ENCODE assay signal across 1 cellular context in the genomic region with DNA sequence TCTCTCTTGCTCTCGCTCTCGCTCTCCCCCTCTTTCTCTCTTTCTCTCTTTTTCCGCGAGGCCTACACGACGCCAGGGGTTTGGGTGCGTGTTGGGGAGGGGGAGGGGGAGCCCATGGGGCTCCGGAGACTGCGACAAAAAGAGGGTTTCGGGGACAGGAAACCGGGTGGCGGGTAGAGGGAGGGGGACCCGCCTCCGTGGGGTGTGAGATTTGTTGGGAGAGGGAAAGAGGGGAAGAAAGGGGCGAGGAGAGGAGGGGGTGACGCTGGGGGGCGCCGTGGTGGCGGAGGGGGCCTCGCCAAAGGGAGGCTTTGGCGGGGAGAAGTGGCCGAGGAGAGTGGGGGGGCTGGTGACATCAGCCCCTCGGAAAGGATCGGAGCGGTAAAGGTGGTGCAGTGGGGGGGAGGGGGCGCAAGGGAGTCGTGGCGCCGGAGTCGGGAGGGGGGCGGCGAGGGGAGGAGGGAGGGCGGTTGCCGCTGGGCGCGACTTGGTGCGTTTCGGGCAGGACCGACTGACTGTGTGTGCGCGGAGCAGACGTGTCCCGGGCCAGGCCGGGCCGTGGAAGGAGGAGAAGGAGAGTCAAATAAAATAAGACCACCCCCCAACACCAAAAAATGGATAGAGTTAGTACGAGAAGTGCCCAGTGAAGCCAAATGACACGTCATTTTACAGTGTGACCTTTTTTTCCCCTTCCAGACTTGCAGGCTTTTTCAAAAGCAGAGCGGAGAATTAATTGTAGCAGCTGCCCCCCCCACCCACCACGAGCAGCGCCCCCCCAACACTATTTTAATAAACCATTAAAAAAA.
TF ChIP-seq lines count a peak whose summit lies in the region.

No MANE protein-coding gene starts in this region.

TF ChIP-seq in HepG2, 621 proteins besides CTCF, POLR2A, EP300 and RAD21 (continued from another document and continues in another):
- TF ChIP-seq, protein P1, sequence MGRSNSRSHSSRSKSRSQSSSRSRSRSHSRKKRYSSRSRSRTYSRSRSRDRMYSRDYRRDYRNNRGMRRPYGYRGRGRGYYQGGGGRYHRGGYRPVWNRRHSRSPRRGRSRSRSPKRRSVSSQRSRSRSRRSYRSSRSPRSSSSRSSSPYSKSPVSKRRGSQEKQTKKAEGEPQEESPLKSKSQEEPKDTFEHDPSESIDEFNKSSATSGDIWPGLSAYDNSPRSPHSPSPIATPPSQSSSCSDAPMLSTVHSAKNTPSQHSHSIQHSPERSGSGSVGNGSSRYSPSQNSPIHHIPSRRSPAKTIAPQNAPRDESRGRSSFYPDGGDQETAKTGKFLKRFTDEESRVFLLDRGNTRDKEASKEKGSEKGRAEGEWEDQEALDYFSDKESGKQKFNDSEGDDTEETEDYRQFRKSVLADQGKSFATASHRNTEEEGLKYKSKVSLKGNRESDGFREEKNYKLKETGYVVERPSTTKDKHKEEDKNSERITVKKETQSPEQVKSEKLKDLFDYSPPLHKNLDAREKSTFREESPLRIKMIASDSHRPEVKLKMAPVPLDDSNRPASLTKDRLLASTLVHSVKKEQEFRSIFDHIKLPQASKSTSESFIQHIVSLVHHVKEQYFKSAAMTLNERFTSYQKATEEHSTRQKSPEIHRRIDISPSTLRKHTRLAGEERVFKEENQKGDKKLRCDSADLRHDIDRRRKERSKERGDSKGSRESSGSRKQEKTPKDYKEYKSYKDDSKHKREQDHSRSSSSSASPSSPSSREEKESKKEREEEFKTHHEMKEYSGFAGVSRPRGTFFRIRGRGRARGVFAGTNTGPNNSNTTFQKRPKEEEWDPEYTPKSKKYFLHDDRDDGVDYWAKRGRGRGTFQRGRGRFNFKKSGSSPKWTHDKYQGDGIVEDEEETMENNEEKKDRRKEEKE (IDR thresholded peaks at IDR 0.05): no peak
- 0 out of 2 replicates have a peak, but pooled peaks have one; percentile 59 for TF ChIP-seq ZNF235 (CRISPR knock-in tag; IDR thresholded peaks at IDR 0.05; ENCODE audit: borderline replicate concordance)
- TF ChIP-seq ZKSCAN5 (CRISPR knock-in tag; IDR thresholded peaks at IDR 0.05): no peak
- TF ChIP-seq ZNF615 (CRISPR knock-in tag; IDR thresholded peaks at IDR 0.05; ENCODE audit: borderline replicate concordance): no peak
- TF ChIP-seq NAIF1 (CRISPR knock-in tag; IDR thresholded peaks at IDR 0.05; ENCODE audit: borderline replicate concordance): no peak
- TF ChIP-seq HDAC1 (CRISPR knock-in tag; IDR thresholded peaks at IDR 0.05): peak; percentile 37; the same call in 1 of the 2 replicates
- peak; percentile 59; the same call in 1 of the 2 replicates for TF ChIP-seq DMAP1 (CRISPR knock-in tag; IDR thresholded peaks at IDR 0.05)
- TF ChIP-seq SNAI1 (CRISPR knock-in tag; IDR thresholded peaks at IDR 0.05; ENCODE audit: borderline replicate concordance): peak; percentile 62; the same call in 1 of the 2 replicates
- peak; percentile 74; the same call in 1 of the 2 replicates for TF ChIP-seq PCBP1 (IDR thresholded peaks at IDR 0.05; ENCODE audit: borderline replicate concordance, low read depth, low read length)
- TF ChIP-seq KDM4B (CRISPR knock-in tag; IDR thresholded peaks at IDR 0.05): 0 out of 2 replicates have a peak, but pooled peaks have one; percentile 33
- TF ChIP-seq ZNF563 (CRISPR knock-in tag; IDR thresholded peaks at IDR 0.05): peak; percentile 73; the same call in 1 of the 2 replicates
- TF ChIP-seq ETV6 (CRISPR knock-in tag; conservative IDR thresholded peaks at IDR 0.05): 0 out of 2 replicates have a peak, but pooled peaks have one; percentile 40
- TF ChIP-seq HIVEP1 (CRISPR knock-in tag; IDR thresholded peaks at IDR 0.05): peak; percentile 63; the same call in 1 of the 2 replicates
- peak in 1 of 2 experiments; percentile 32; a peak in 1 of 4 replicates for TF ChIP-seq ATF4 (CRISPR knock-in tag; IDR thresholded peaks at IDR 0.05)
- TF ChIP-seq HOXA5 (CRISPR knock-in tag; IDR thresholded peaks at IDR 0.05): peak; percentile 65; the same call in 1 of the 2 replicates
- peak; percentile 63; the same call in 1 of the 2 replicates for TF ChIP-seq GATA4 (IDR thresholded peaks at IDR 0.05; ENCODE audit: borderline replicate concordance, low read depth)
- 0 out of 2 replicates have a peak, but pooled peaks have one; percentile 22 for TF ChIP-seq JUNB (CRISPR knock-in tag; IDR thresholded peaks at IDR 0.05; ENCODE audit: borderline replicate concordance)
- no peak for TF ChIP-seq NCOA5 (CRISPR knock-in tag; IDR thresholded peaks at IDR 0.05)
- TF ChIP-seq, protein P2, sequence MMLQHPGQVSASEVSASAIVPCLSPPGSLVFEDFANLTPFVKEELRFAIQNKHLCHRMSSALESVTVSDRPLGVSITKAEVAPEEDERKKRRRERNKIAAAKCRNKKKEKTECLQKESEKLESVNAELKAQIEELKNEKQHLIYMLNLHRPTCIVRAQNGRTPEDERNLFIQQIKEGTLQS (CRISPR knock-in tag; IDR thresholded peaks at IDR 0.05): peak; percentile 57
- TF ChIP-seq ZNF768 (CRISPR knock-in tag; IDR thresholded peaks at IDR 0.05): peak; percentile 33; the same call in 1 of the 2 replicates
- TF ChIP-seq GABPB1 (CRISPR knock-in tag; IDR thresholded peaks at IDR 0.05): peak; percentile 43; the same call in 1 of the 2 replicates
- no peak for TF ChIP-seq ZFP36L2 (CRISPR knock-in tag; IDR thresholded peaks at IDR 0.05)
- no peak for TF ChIP-seq PRDM4 (CRISPR knock-in tag; IDR thresholded peaks at IDR 0.05; ENCODE audit: borderline replicate concordance)
- TF ChIP-seq RNF2 (conservative IDR thresholded peaks at IDR 0.05; ENCODE audit: low read depth): no peak
- no peak for TF ChIP-seq PRMT3 (CRISPR knock-in tag; IDR thresholded peaks at IDR 0.05; ENCODE audit: borderline replicate concordance, low read depth)
- TF ChIP-seq PCBP2 (optimal IDR thresholded peaks at IDR 0.05; ENCODE audit: low read depth, low read length, poor library complexity, severe bottlenecking): peak; percentile 21
- no peak for TF ChIP-seq ZNF605 (CRISPR knock-in tag; IDR thresholded peaks at IDR 0.05)
- TF ChIP-seq HNF4G (IDR thresholded peaks at IDR 0.05; ENCODE audit: borderline replicate concordance, low read depth, low read length): no peak
- TF ChIP-seq HNF4G (CRISPR knock-in tag; IDR thresholded peaks at IDR 0.05; ENCODE audit: borderline replicate concordance, low read depth): no peak
- no peak for TF ChIP-seq ZZZ3 (CRISPR knock-in tag; IDR thresholded peaks at IDR 0.05; ENCODE audit: borderline replicate concordance)
- TF ChIP-seq KAT8 (CRISPR knock-in tag; IDR thresholded peaks at IDR 0.05): peak; percentile 40; the same call in 1 of the 2 replicates
- peak; percentile 38; the same call in 1 of the 2 replicates for TF ChIP-seq ETV5 (CRISPR knock-in tag; IDR thresholded peaks at IDR 0.05; ENCODE audit: borderline replicate concordance)
- no peak for TF ChIP-seq PAF1 (CRISPR knock-in tag; IDR thresholded peaks at IDR 0.05)
- TF ChIP-seq CHD4 (IDR thresholded peaks at IDR 0.05; ENCODE audit: borderline replicate concordance, low read length): peak; percentile 87; the same call in 1 of the 2 replicates
- TF ChIP-seq ZNF20 (CRISPR knock-in tag; IDR thresholded peaks at IDR 0.05): 0 out of 2 replicates have a peak, but pooled peaks have one; percentile 69
- peak; percentile 61 for TF ChIP-seq PHF8 (CRISPR knock-in tag; IDR thresholded peaks at IDR 0.05)
- TF ChIP-seq CENPT (CRISPR knock-in tag; IDR thresholded peaks at IDR 0.05; ENCODE audit: low read depth): 0 out of 2 replicates have a peak, but pooled peaks have one; percentile 26
- TF ChIP-seq, protein P3, sequence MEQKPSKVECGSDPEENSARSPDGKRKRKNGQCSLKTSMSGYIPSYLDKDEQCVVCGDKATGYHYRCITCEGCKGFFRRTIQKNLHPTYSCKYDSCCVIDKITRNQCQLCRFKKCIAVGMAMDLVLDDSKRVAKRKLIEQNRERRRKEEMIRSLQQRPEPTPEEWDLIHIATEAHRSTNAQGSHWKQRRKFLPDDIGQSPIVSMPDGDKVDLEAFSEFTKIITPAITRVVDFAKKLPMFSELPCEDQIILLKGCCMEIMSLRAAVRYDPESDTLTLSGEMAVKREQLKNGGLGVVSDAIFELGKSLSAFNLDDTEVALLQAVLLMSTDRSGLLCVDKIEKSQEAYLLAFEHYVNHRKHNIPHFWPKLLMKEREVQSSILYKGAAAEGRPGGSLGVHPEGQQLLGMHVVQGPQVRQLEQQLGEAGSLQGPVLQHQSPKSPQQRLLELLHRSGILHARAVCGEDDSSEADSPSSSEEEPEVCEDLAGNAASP (CRISPR knock-in tag; IDR thresholded peaks at IDR 0.05; ENCODE audit: borderline replicate concordance): peak; percentile 62; the same call in 1 of the 2 replicates
- TF ChIP-seq, protein P4, sequence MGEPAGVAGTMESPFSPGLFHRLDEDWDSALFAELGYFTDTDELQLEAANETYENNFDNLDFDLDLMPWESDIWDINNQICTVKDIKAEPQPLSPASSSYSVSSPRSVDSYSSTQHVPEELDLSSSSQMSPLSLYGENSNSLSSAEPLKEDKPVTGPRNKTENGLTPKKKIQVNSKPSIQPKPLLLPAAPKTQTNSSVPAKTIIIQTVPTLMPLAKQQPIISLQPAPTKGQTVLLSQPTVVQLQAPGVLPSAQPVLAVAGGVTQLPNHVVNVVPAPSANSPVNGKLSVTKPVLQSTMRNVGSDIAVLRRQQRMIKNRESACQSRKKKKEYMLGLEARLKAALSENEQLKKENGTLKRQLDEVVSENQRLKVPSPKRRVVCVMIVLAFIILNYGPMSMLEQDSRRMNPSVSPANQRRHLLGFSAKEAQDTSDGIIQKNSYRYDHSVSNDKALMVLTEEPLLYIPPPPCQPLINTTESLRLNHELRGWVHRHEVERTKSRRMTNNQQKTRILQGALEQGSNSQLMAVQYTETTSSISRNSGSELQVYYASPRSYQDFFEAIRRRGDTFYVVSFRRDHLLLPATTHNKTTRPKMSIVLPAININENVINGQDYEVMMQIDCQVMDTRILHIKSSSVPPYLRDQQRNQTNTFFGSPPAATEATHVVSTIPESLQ (CRISPR knock-in tag; conservative IDR thresholded peaks at IDR 0.05): no peak
- TF ChIP-seq, protein P5, sequence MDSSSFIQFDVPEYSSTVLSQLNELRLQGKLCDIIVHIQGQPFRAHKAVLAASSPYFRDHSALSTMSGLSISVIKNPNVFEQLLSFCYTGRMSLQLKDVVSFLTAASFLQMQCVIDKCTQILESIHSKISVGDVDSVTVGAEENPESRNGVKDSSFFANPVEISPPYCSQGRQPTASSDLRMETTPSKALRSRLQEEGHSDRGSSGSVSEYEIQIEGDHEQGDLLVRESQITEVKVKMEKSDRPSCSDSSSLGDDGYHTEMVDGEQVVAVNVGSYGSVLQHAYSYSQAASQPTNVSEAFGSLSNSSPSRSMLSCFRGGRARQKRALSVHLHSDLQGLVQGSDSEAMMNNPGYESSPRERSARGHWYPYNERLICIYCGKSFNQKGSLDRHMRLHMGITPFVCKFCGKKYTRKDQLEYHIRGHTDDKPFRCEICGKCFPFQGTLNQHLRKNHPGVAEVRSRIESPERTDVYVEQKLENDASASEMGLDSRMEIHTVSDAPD (CRISPR knock-in tag; IDR thresholded peaks at IDR 0.05): no peak
- TF ChIP-seq E2F5 (CRISPR knock-in tag; conservative IDR thresholded peaks at IDR 0.05): 0 out of 2 replicates have a peak, but pooled peaks have one; percentile 36
- no peak for TF ChIP-seq ZNF577 (CRISPR knock-in tag; IDR thresholded peaks at IDR 0.05; ENCODE audit: borderline replicate concordance, low read depth)
- TF ChIP-seq LCORL (IDR thresholded peaks at IDR 0.05): no peak
- peak; percentile 50 for TF ChIP-seq LCORL (CRISPR knock-in tag; IDR thresholded peaks at IDR 0.05)
- 0 out of 2 replicates have a peak, but pooled peaks have one; percentile 29 for TF ChIP-seq ZKSCAN8 (CRISPR knock-in tag; IDR thresholded peaks at IDR 0.05; ENCODE audit: borderline replicate concordance)
- TF ChIP-seq NFRKB (IDR thresholded peaks at IDR 0.05): no peak
- TF ChIP-seq ERF (CRISPR knock-in tag; IDR thresholded peaks at IDR 0.05): peak; percentile 68
- TF ChIP-seq, protein P6, sequence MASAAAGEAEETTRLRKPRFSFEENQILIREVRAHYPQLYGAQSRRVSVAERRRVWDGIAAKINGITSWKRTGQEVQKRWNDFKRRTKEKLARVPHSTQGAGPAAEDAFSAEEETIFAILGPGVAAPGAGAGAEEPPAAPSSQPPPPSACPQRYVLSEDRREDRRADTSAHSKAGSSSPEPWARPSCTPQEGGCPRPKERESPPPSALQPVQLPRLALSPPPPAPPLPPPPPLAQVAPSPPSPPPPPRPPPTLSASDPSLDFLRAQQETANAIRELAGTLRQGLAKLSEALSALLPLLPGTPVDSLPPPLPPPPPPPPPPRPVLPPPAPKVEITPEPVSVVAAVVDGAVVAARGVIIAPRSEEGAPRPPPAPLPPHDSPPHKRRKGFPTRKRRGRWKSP (CRISPR knock-in tag; IDR thresholded peaks at IDR 0.05): no peak; the same call in 1 of the 2 replicates
